In the genomic region with DNA sequence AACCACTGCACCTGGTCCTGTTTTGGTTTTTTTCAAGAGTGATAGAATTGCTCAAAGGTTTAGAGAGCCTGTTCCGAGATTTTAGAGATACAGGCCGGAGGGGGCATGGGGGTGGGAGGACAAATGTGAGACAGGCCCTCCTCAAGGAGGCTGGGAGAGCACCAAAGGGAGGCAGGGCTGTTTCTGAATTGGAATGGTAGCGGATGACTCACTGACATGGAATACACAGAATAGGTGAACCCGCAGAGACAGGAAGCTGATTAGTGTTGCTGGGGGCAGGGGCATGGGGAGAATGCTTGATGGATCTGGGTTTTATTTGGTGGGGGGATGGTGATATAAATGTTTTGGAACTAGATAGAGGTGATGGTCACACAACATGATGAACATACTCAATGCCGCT, we compare ENCODE assay signal across 12 cellular contexts.
DNase-seq lines count a peak whose midpoint lies in the region; ATAC-seq and TF ChIP-seq lines count a peak whose summit lies in the region.
"Had no signal": no experiment of that assay in that cellular context is flagged by ENCODE, and none has a peak within 500 bp of the region (broad histone marks: within the 10 kb centered on the region; RNA-seq: fewer than 3 reads in every experiment).

No MANE protein-coding gene starts in this region.

- POLR2A ChIA-PET in activated CD8-positive, alpha-beta T cell treated with anti-CD3 and anti-CD28 coated beads for 36 hours (lab: Charles Lee): no interaction called here
- POLR2A ChIA-PET in activated CD8-positive, alpha-beta T cell treated with anti-CD3 and anti-CD28 coated beads, Interleukin-2, amount 10 ng/mL, durations not matched to agents 7 days and 5 days (lab: Charles Lee): no interaction called here
- POLR2A ChIA-PET in SK-N-SH (lab: Yijun Ruan, JAX): no interaction called here

- H3K9me3 Mint-ChIP-seq in activated CD8-positive, alpha-beta T cell treated with anti-CD3 and anti-CD28 coated beads for 36 hours: no peaks in the 10 kb centered on the region
- no peaks in the 10 kb centered on the region for H3K9me3 Mint-ChIP-seq in activated CD8-positive, alpha-beta T cell treated with anti-CD3 and anti-CD28 coated beads, Interleukin-2, amount 10 ng/mL, durations not matched to agents 7 days and 5 days (ENCODE audit: insufficient read depth)
- no peaks in the 10 kb centered on the region for H3K9me3 Mint-ChIP-seq in endothelial cell (ENCODE audit: unreplicated experiment)
- no peaks in the 10 kb centered on the region for H3K9me3 Mint-ChIP-seq in stimulated activated effector memory CD8-positive, alpha-beta T cell treated with anti-CD3 and anti-CD28 coated beads, Interleukin-12 subunit alpha, Interleukin-12 subunit beta, amount 100 ng/mL, for 72 hours
- no peaks in the 10 kb centered on the region for H3K9me3 Mint-ChIP-seq in activated CD4-positive, alpha-beta T cell treated with anti-CD3 and anti-CD28 coated beads, Interleukin-2, amount 10 ng/mL, durations not matched to agents 24 days and 14 days

- CTCF ChIA-PET in activated CD8-positive, alpha-beta T cell treated with anti-CD3 and anti-CD28 coated beads for 36 hours (lab: Charles Lee): interaction anchor here (1.0 to 1.2 kb wide), 2 partner anchors 25 to 56 kb away, joined by 3 read pairs; no protein-coding TSS in a partner anchor
- CTCF ChIA-PET in activated CD8-positive, alpha-beta T cell treated with anti-CD3 and anti-CD28 coated beads, Interleukin-2, amount 10 ng/mL, durations not matched to agents 7 days and 5 days (lab: Charles Lee): no interaction called here
- CTCF ChIA-PET in SK-N-SH (lab: Yijun Ruan, JAX): interaction anchor here (0.7 to 1.2 kb wide), 2 partner anchors 14 to 316 kb away, joined by 3 read pairs; no protein-coding TSS in a partner anchor

- intact Hi-C loops in activated CD8-positive, alpha-beta T cell treated with anti-CD3 and anti-CD28 coated beads for 36 hours (cut with micrococcal nuclease): no loop called here
- intact Hi-C loops in activated CD4-positive, alpha-beta T cell treated with anti-CD3 and anti-CD28 coated beads, Interleukin-2, amount 10 ng/mL, durations not matched to agents 24 days and 14 days (cut with micrococcal nuclease): no loop called here
- intact Hi-C loops in uterus (cut with DNase I; ENCODE audit: low total_unique reads): no loop called here

- peaks cover 79% of the 10 kb centered on the region for H3K4me1 Mint-ChIP-seq in activated CD8-positive, alpha-beta T cell treated with anti-CD3 and anti-CD28 coated beads for 36 hours (ENCODE audit: low read depth)
- H3K4me1 Mint-ChIP-seq in activated CD8-positive, alpha-beta T cell treated with anti-CD3 and anti-CD28 coated beads, Interleukin-2, amount 10 ng/mL, durations not matched to agents 7 days and 5 days (ENCODE audit: low read depth): peaks cover 33% of the 10 kb centered on the region
- peaks cover 78% of the 10 kb centered on the region for H3K4me1 Mint-ChIP-seq in endothelial cell (ENCODE audit: unreplicated experiment)
- peaks cover 84% of the 10 kb centered on the region for H3K4me1 Mint-ChIP-seq in stimulated activated effector memory CD8-positive, alpha-beta T cell treated with anti-CD3 and anti-CD28 coated beads, Interleukin-12 subunit alpha, Interleukin-12 subunit beta, amount 100 ng/mL, for 72 hours
- peaks cover 21% of the 10 kb centered on the region for H3K4me1 Mint-ChIP-seq in activated CD4-positive, alpha-beta T cell treated with anti-CD3 and anti-CD28 coated beads, Interleukin-2, amount 10 ng/mL, durations not matched to agents 24 days and 14 days

- no peaks in the 10 kb centered on the region for H3K9me2 ChIP-seq in SK-N-SH

- TF ChIP-seq RAD21 in SK-N-SH (IDR thresholded peaks at IDR 0.05; ENCODE audit: low read length): no peak

- H3K9ac ChIP-seq in SK-N-SH: no peak overlapping the region

- no peaks in the 10 kb centered on the region for H3K9me3 ChIP-seq in SK-N-SH
- no peaks in the 10 kb centered on the region for H3K9me3 ChIP-seq in uterus
- H3K9me3 ChIP-seq: prostate gland had no signal

- H3K27me3 ChIP-seq in SK-N-SH (ENCODE audit: insufficient read depth): no peaks in the 10 kb centered on the region
- no peaks in the 10 kb centered on the region for H3K27me3 ChIP-seq in uterus

- H3K79me2 ChIP-seq in SK-N-SH (ENCODE audit: insufficient read depth): peaks cover 26% of the 10 kb centered on the region

- H3K4me1 ChIP-seq in SK-N-SH (ENCODE audit: control insufficient read depth in 1 of 2, insufficient read depth in 2 of 2, low read depth in 1 of 2, low read length in 1 of 2) (peaks cover 21 to 28% of the 10 kb centered on the region in 2 experiments; a peak in 3 of 4 replicates), uterus (no peaks in the 10 kb centered on the region)
- H3K4me1 ChIP-seq: prostate gland had no signal

- H3K27ac Mint-ChIP-seq in activated CD8-positive, alpha-beta T cell treated with anti-CD3 and anti-CD28 coated beads for 36 hours: peak overlapping the region; percentile 12
- no peak overlapping the region for H3K27ac Mint-ChIP-seq in activated CD8-positive, alpha-beta T cell treated with anti-CD3 and anti-CD28 coated beads, Interleukin-2, amount 10 ng/mL, durations not matched to agents 7 days and 5 days
- H3K27ac Mint-ChIP-seq in endothelial cell (ENCODE audit: unreplicated experiment): peak overlapping the region; percentile 90
- peak overlapping the region; percentile 65 for H3K27ac Mint-ChIP-seq in stimulated activated effector memory CD8-positive, alpha-beta T cell treated with anti-CD3 and anti-CD28 coated beads, Interleukin-12 subunit alpha, Interleukin-12 subunit beta, amount 100 ng/mL, for 72 hours
- H3K27ac Mint-ChIP-seq in activated CD4-positive, alpha-beta T cell treated with anti-CD3 and anti-CD28 coated beads, Interleukin-2, amount 10 ng/mL, durations not matched to agents 24 days and 14 days: no peak overlapping the region

- no peak overlapping the region for H3K4me2 ChIP-seq in SK-N-SH

- no peaks in the 10 kb centered on the region for H3K27me3 Mint-ChIP-seq in activated CD8-positive, alpha-beta T cell treated with anti-CD3 and anti-CD28 coated beads for 36 hours
- no peaks in the 10 kb centered on the region for H3K27me3 Mint-ChIP-seq in activated CD8-positive, alpha-beta T cell treated with anti-CD3 and anti-CD28 coated beads, Interleukin-2, amount 10 ng/mL, durations not matched to agents 7 days and 5 days (ENCODE audit: low read depth)
- peaks cover 14% of the 10 kb centered on the region for H3K27me3 Mint-ChIP-seq in endothelial cell (ENCODE audit: unreplicated experiment)
- H3K27me3 Mint-ChIP-seq in activated CD4-positive, alpha-beta T cell treated with anti-CD3 and anti-CD28 coated beads, Interleukin-2, amount 10 ng/mL, durations not matched to agents 24 days and 14 days: no peaks in the 10 kb centered on the region

- TF ChIP-seq POLR2A in uterus (IDR thresholded peaks at IDR 0.05): no peak

- H3K4me3 ChIP-seq in SK-N-SH (ENCODE audit: low read depth in 2 of 2, low read length in 1 of 2) (no peak overlapping the region), uterus (no peak overlapping the region)
- H3K4me3 ChIP-seq: prostate gland had no signal

- H3F3A ChIP-seq in SK-N-SH (replicated peaks; ENCODE audit: insufficient read depth): peaks cover 3% of the 10 kb centered on the region

- DNase-seq in activated CD8-positive, alpha-beta T cell treated with anti-CD3 and anti-CD28 coated beads for 36 hours: no peak
- no peak for DNase-seq in activated CD8-positive, alpha-beta T cell treated with anti-CD3 and anti-CD28 coated beads, Interleukin-2, amount 10 ng/mL, durations not matched to agents 7 days and 5 days
- DNase-seq in SK-N-SH (no peak), endothelial cell (ENCODE audit: low spot score) (no peak), uterus (no peak)
- no peak for DNase-seq in stimulated activated effector memory CD8-positive, alpha-beta T cell treated with anti-CD3 and anti-CD28 coated beads, Interleukin-12 subunit alpha, Interleukin-12 subunit beta, amount 100 ng/mL, for 72 hours (ENCODE audit: low spot score in 2 of 2)
- DNase-seq in activated CD4-positive, alpha-beta T cell treated with anti-CD3 and anti-CD28 coated beads, Interleukin-2, amount 10 ng/mL, durations not matched to agents 24 days and 14 days: no peak
- DNase-seq: DND-41; NCI-H1694 treated with DMSO at 0.1 percent for 48 hours; stimulated activated CD4-positive, alpha-beta T cell treated with anti-CD3 and anti-CD28 coated beads, Interleukin-2, amount 100 ng/mL, for 48 hours had no signal

- H3K27ac ChIP-seq in SK-N-SH (ENCODE audit: low read depth in 2 of 2, low read length in 1 of 2): no peak overlapping the region
- H3K27ac ChIP-seq in uterus: no peak overlapping the region
- H3K27ac ChIP-seq: prostate gland had no signal

- 63% methylated on average over 5 of the region's 5 CpGs for whole genome bisulfite sequencing in SK-N-SH (ENCODE audit: low lambda C conversion rate)

- no peak overlapping the region for H3K4me3 Mint-ChIP-seq in activated CD8-positive, alpha-beta T cell treated with anti-CD3 and anti-CD28 coated beads for 36 hours
- H3K4me3 Mint-ChIP-seq in activated CD8-positive, alpha-beta T cell treated with anti-CD3 and anti-CD28 coated beads, Interleukin-2, amount 10 ng/mL, durations not matched to agents 7 days and 5 days: no peak overlapping the region
- no peak overlapping the region for H3K4me3 Mint-ChIP-seq in endothelial cell (ENCODE audit: unreplicated experiment)
- no peak overlapping the region for H3K4me3 Mint-ChIP-seq in stimulated activated effector memory CD8-positive, alpha-beta T cell treated with anti-CD3 and anti-CD28 coated beads, Interleukin-12 subunit alpha, Interleukin-12 subunit beta, amount 100 ng/mL, for 72 hours
- no peak overlapping the region for H3K4me3 Mint-ChIP-seq in activated CD4-positive, alpha-beta T cell treated with anti-CD3 and anti-CD28 coated beads, Interleukin-2, amount 10 ng/mL, durations not matched to agents 24 days and 14 days

- no peaks in the 10 kb centered on the region for H4K20me1 ChIP-seq in SK-N-SH (ENCODE audit: insufficient read depth)

- TF ChIP-seq EP300 in SK-N-SH (IDR thresholded peaks at IDR 0.05; ENCODE audit: borderline replicate concordance in 1 of 2, low read depth in 1 of 2, low read length in 1 of 2): no peak

- no peak for ATAC-seq in activated CD8-positive, alpha-beta T cell treated with anti-CD3 and anti-CD28 coated beads for 36 hours
- ATAC-seq in activated CD8-positive, alpha-beta T cell treated with anti-CD3 and anti-CD28 coated beads, Interleukin-2, amount 10 ng/mL, durations not matched to agents 7 days and 5 days: no peak
- no peak for ATAC-seq in stimulated activated effector memory CD8-positive, alpha-beta T cell treated with anti-CD3 and anti-CD28 coated beads, Interleukin-12 subunit alpha, Interleukin-12 subunit beta, amount 100 ng/mL, for 72 hours
- ATAC-seq in GM18502 (IDR thresholded peaks at IDR 0.05; ENCODE audit: poor library complexity, unreplicated experiment): no peak

- H3K36me3 Mint-ChIP-seq in activated CD8-positive, alpha-beta T cell treated with anti-CD3 and anti-CD28 coated beads for 36 hours (ENCODE audit: low read depth): peaks cover 10% of the 10 kb centered on the region
- peaks cover 11% of the 10 kb centered on the region for H3K36me3 Mint-ChIP-seq in activated CD8-positive, alpha-beta T cell treated with anti-CD3 and anti-CD28 coated beads, Interleukin-2, amount 10 ng/mL, durations not matched to agents 7 days and 5 days (ENCODE audit: low read depth)
- peaks cover 32% of the 10 kb centered on the region for H3K36me3 Mint-ChIP-seq in endothelial cell (ENCODE audit: low read depth, unreplicated experiment)
- peaks cover 27% of the 10 kb centered on the region for H3K36me3 Mint-ChIP-seq in stimulated activated effector memory CD8-positive, alpha-beta T cell treated with anti-CD3 and anti-CD28 coated beads, Interleukin-12 subunit alpha, Interleukin-12 subunit beta, amount 100 ng/mL, for 72 hours
- H3K36me3 Mint-ChIP-seq in activated CD4-positive, alpha-beta T cell treated with anti-CD3 and anti-CD28 coated beads, Interleukin-2, amount 10 ng/mL, durations not matched to agents 24 days and 14 days (ENCODE audit: low read depth): peaks cover 2% of the 10 kb centered on the region

- H3K36me3 ChIP-seq in SK-N-SH (replicated peaks in 1 of 2; ENCODE audit: control insufficient read depth in 1 of 2, insufficient read depth in 2 of 2, low read length in 1 of 2) (no peaks in the 10 kb centered on the region), uterus (no peaks in the 10 kb centered on the region)
- H3K36me3 ChIP-seq: prostate gland had no signal

- H2AFZ ChIP-seq in SK-N-SH (ENCODE audit: low read depth): no peak overlapping the region

- no peak for TF ChIP-seq CTCF in activated CD8-positive, alpha-beta T cell treated with anti-CD3 and anti-CD28 coated beads for 36 hours (IDR thresholded peaks at IDR 0.05)
- TF ChIP-seq CTCF in SK-N-SH (IDR thresholded peaks at IDR 0.05) (no peak), endothelial cell (IDR thresholded peaks at IDR 0.05; ENCODE audit: unreplicated experiment) (no peak), uterus (IDR thresholded peaks at IDR 0.05) (no peak)

Comparison
In these comparisons a context has a peak if more than half of its experiments do, and no peak if none do; other contexts are left out.
1. H3K27ac Mint-ChIP-seq: peak in activated CD8-positive, alpha-beta T cell treated with anti-CD3 and anti-CD28 coated beads for 36 hours (single experiment), endothelial cell (single experiment) and stimulated activated effector memory CD8-positive, alpha-beta T cell treated with anti-CD3 and anti-CD28 coated beads, Interleukin-12 subunit alpha, Interleukin-12 subunit beta, amount 100 ng/mL, for 72 hours (single experiment); none in activated CD8-positive, alpha-beta T cell treated with anti-CD3 and anti-CD28 coated beads, Interleukin-2, amount 10 ng/mL, durations not matched to agents 7 days and 5 days (single experiment) and activated CD4-positive, alpha-beta T cell treated with anti-CD3 and anti-CD28 coated beads, Interleukin-2, amount 10 ng/mL, durations not matched to agents 24 days and 14 days (single experiment).